Comparison of ENCODE assay signal across 14 cellular contexts in genomic region chr2:26456701-26457224, GRCh38. TPM values are rescaled to one million over a fixed set of nuclear protein-coding genes. Genes with fewer than 3 reads are reported as not detected.
DNase-seq lines count a peak whose midpoint lies in the region; TF ChIP-seq lines count a peak whose summit lies in the region.
"Had no signal": no experiment of that assay in that cellular context is flagged by ENCODE, and none has a peak within 500 bp of the region (broad histone marks: within the 10 kb centered on the region; RNA-seq: fewer than 3 reads in every experiment).

No MANE protein-coding gene starts in this region.

- H3K36me3 Mint-ChIP-seq in H9 (ENCODE audit: insufficient read depth in 1 of 3, low read depth in 3 of 3): no peaks in the 10 kb centered on the region
- H3K36me3 Mint-ChIP-seq in activated T-cell treated with anti-CD3 and anti-CD28 coated beads, Interleukin-2, amount 50 U/mL, for 24 hours (ENCODE audit: low read depth): no peaks in the 10 kb centered on the region
- H3K36me3 Mint-ChIP-seq: CD8-positive, alpha-beta T cell had no signal

- H3K9me3 ChIP-seq in H9 (ENCODE audit: control insufficient read depth, low read depth, low read length) (no peaks in the 10 kb centered on the region), sigmoid colon (no peaks in the 10 kb centered on the region)

- no peak overlapping the region for H3K4me2 ChIP-seq in H9 (ENCODE audit: insufficient read depth, insufficient read length, low read length)

- no peak overlapping the region; a peak in 1 of 7 replicates for H3K27ac Mint-ChIP-seq in H9
- H3K27ac Mint-ChIP-seq in activated T-cell treated with anti-CD3 and anti-CD28 coated beads, Interleukin-2, amount 50 U/mL, for 24 hours: no peak overlapping the region
- H3K27ac Mint-ChIP-seq: CD8-positive, alpha-beta T cell had no signal

- no peak overlapping the region for H2BK12ac ChIP-seq in H9 (ENCODE audit: insufficient read length, low read depth, low read length)

- H3K23ac ChIP-seq in H9 (ENCODE audit: insufficient read length, low read depth, low read length): no peak overlapping the region

- no CpG with 5 or more reads among the region's 5 CpGs for WGBS in H9 (ENCODE audit: extremely low coverage, insufficient read length, low lambda C conversion rate)
- WGBS in sigmoid colon, 2 donors: 75 to 89% methylated on average over 5 of the region's 5 CpGs

- H2AK5ac ChIP-seq in H9 (ENCODE audit: insufficient read length, low read length): no peak overlapping the region

- no peak overlapping the region for H4K8ac ChIP-seq in H9 (replicated peaks; ENCODE audit: insufficient read length, low read depth, low read length)

- no peaks in the 10 kb centered on the region for H3K23me2 ChIP-seq in H9 (ENCODE audit: insufficient read length, low read depth, low read length, poor library complexity, severe bottlenecking)

- H3K56ac ChIP-seq in H9 (ENCODE audit: insufficient read length, low read depth, low read length): no peak overlapping the region

- no peak overlapping the region for H2BK15ac ChIP-seq in H9 (ENCODE audit: low read depth, low read length)

- H3K9ac ChIP-seq in H9 (ENCODE audit: extremely low read depth, insufficient read length, low read length): no peak overlapping the region

- H2AFZ ChIP-seq in H9 (ENCODE audit: low read length): no peak overlapping the region

- no peaks in the 10 kb centered on the region for H3K9me3 Mint-ChIP-seq in H9
- H3K9me3 Mint-ChIP-seq in activated T-cell treated with anti-CD3 and anti-CD28 coated beads, Interleukin-2, amount 50 U/mL, for 24 hours: no peaks in the 10 kb centered on the region
- H3K9me3 Mint-ChIP-seq: CD8-positive, alpha-beta T cell had no signal

- H3K27me3 ChIP-seq in H9 (ENCODE audit: insufficient read depth, low read length) (no peaks in the 10 kb centered on the region), sigmoid colon (no peaks in the 10 kb centered on the region)

- TF ChIP-seq EP300 in sigmoid colon (IDR thresholded peaks at IDR 0.05): no peak

- no peak overlapping the region for H2BK5ac ChIP-seq in H9 (ENCODE audit: insufficient read length, low read length)

- no peaks in the 10 kb centered on the region for H3K79me2 ChIP-seq in H9 (ENCODE audit: insufficient read depth, low read length)

- H3K4me3 ChIP-seq in sigmoid colon: no peak overlapping the region

- TF ChIP-seq CTCF in H9 (conservative IDR thresholded peaks at IDR 0.05): no peak
- TF ChIP-seq CTCF in sigmoid colon (IDR thresholded peaks at IDR 0.05): no peak

- H4K5ac ChIP-seq in H9 (ENCODE audit: insufficient read length, low read depth, low read length): no peak overlapping the region

- H3K4me1 ChIP-seq in H9 (ENCODE audit: insufficient read depth, low read length): no peaks in the 10 kb centered on the region
- no peaks in the 10 kb centered on the region for H3K4me1 ChIP-seq in sigmoid colon

- H2BK20ac ChIP-seq in H9 (ENCODE audit: low read depth, low read length, poor library complexity, severe bottlenecking): no peak overlapping the region

- intact Hi-C loops in sigmoid colon (cut with DNase I): no loop called here

- H3K4ac ChIP-seq in H9 (ENCODE audit: low read depth, low read length): no peak overlapping the region

- H3K14ac ChIP-seq in H9 (ENCODE audit: insufficient read depth, low read length): no peak overlapping the region

- H3K79me1 ChIP-seq in H9 (ENCODE audit: insufficient read depth, low read depth, low read length, poor library complexity, severe bottlenecking): no peaks in the 10 kb centered on the region

- no peak overlapping the region for H3K18ac ChIP-seq in H9 (ENCODE audit: insufficient read length, low read depth, low read length)

- DNase-seq in H9 (peak; percentile 17), NOMO-1 treated with DMSO at 0.1 percent for 48 hours (lab: John Stamatoyannopoulos, UW; ENCODE audit: unreplicated experiment) (peak; percentile 48), islet precursor cell (peak; percentile 92), sigmoid colon (peak; percentile 41), NCI-H1694 (lab: John Stamatoyannopoulos, UW) (no peak)
- no peak for DNase-seq in central memory CD4-positive, alpha-beta T cell
- no peak for DNase-seq in activated T-cell treated with anti-CD3 and anti-CD28 coated beads, Interleukin-2, amount 50 U/mL, for 24 hours
- DNase-seq: activated CD8-positive, alpha-beta memory T cell treated with anti-CD3 and anti-CD28 coated beads, Interleukin-2, amount 50 U/mL, for 48 hours; CD8-positive, alpha-beta T cell; kidney; stimulated activated naive CD4-positive, alpha-beta T cell; WERI-Rb-1 had no signal

- H4K20me1 ChIP-seq in H9 (ENCODE audit: control insufficient read depth, insufficient read depth, insufficient read length): no peaks in the 10 kb centered on the region

- no peaks in the 10 kb centered on the region; the same call in none of the 2 replicates for H3K27me3 Mint-ChIP-seq in H9 (ENCODE audit: low read depth)
- H3K27me3 Mint-ChIP-seq in activated T-cell treated with anti-CD3 and anti-CD28 coated beads, Interleukin-2, amount 50 U/mL, for 24 hours: no peaks in the 10 kb centered on the region

- H3T11ph ChIP-seq in H9 (ENCODE audit: low read length): no peak overlapping the region

- no peak overlapping the region for H2BK120ac ChIP-seq in H9 (ENCODE audit: low read depth, low read length, poor library complexity, severe bottlenecking)

- no peak overlapping the region for H3K27ac ChIP-seq in H9 (ENCODE audit: insufficient read length, low read depth, low read length)
- no peak overlapping the region for H3K27ac ChIP-seq in sigmoid colon
- H3K27ac ChIP-seq: WERI-Rb-1 had no signal

- TF ChIP-seq POLR2A in sigmoid colon (IDR thresholded peaks at IDR 0.05): no peak

- peaks cover 31 to 36% of the 10 kb centered on the region in 2 experiments for H3K4me1 Mint-ChIP-seq in H9
- H3K4me1 Mint-ChIP-seq in activated T-cell treated with anti-CD3 and anti-CD28 coated beads, Interleukin-2, amount 50 U/mL, for 24 hours (ENCODE audit: low read depth): no peaks in the 10 kb centered on the region

- no peaks in the 10 kb centered on the region for H3K36me3 ChIP-seq in sigmoid colon
- H3K36me3 ChIP-seq: WERI-Rb-1 had no signal

- no peak overlapping the region for H3K4me3 Mint-ChIP-seq in H9
- H3K4me3 Mint-ChIP-seq in activated T-cell treated with anti-CD3 and anti-CD28 coated beads, Interleukin-2, amount 50 U/mL, for 24 hours: no peak overlapping the region
- H3K4me3 Mint-ChIP-seq: CD8-positive, alpha-beta T cell had no signal

- no peak overlapping the region for H4K91ac ChIP-seq in H9 (ENCODE audit: insufficient read length, low read depth, low read length)

RNA-seq across cellular contexts. Expression of gene OTOF, which starts 21.2 kb away (rescaled TPM):
- total RNA-seq in H9 (2021) (0.15 and 0.35 TPM in 2 replicates), sigmoid colon (under 1 TPM in 1 of 4 donors, not detected in 3; 0.71 TPM)
- polyA plus RNA-seq in sigmoid colon: under 1 TPM in 1 of 3 donors, not detected in 2; 0.32 TPM
- total RNA-seq: H4 had no signal

RNA-seq across cellular contexts. Expression of gene DRC1, which starts 55.0 kb away (rescaled TPM):
- total RNA-seq in H9 (2021) (0.20 TPM in 1 of 2 replicates, not detected in the other), sigmoid colon (under 1 TPM in 1 of 4 donors, not detected in 3; 0.54 TPM)
- under 1 TPM in 1 of 3 donors, not detected in 2; 0.06 TPM for polyA plus RNA-seq in sigmoid colon
- total RNA-seq: CD8-positive, alpha-beta T cell; H4; LHCN-M2 had no signal

Comparison
In these comparisons a context has a peak if more than half of its experiments do, and no peak if none do; other contexts are left out.
1. DNase-seq: peak in H9 (single experiment), NOMO-1 treated with DMSO at 0.1 percent for 48 hours (single experiment), islet precursor cell (single experiment) and sigmoid colon (single experiment); none in NCI-H1694 (single experiment), central memory CD4-positive, alpha-beta T cell (single experiment) and activated T-cell treated with anti-CD3 and anti-CD28 coated beads, Interleukin-2, amount 50 U/mL, for 24 hours (single experiment).